In genomic region chr14:83170165-83170564, GRCh38 we compare ENCODE assay signal across 25 cellular contexts.
"Had no signal": no experiment of that assay in that cellular context is flagged by ENCODE, and none has a peak within 500 bp of the region (broad histone marks: within the 10 kb centered on the region; RNA-seq: fewer than 3 reads in every experiment).

No MANE protein-coding gene starts in this region.

- H3K36me3 ChIP-seq: brain microvascular endothelial cell, MG63 had no signal

- H3K27ac ChIP-seq: brain microvascular endothelial cell, VCaP had no signal

- DNase-seq: activated CD4-positive, alpha-beta memory T cell treated with anti-CD3 and anti-CD28 coated beads for 36 hours; activated CD4-positive, alpha-beta T cell treated with anti-CD3 and anti-CD28 coated beads, Interleukin-2, amount 10 ng/mL, durations not matched to agents 7 days and 5 days; activated CD4-positive, CD25-positive, alpha-beta regulatory T cell; activated CD8-positive, alpha-beta memory T cell treated with anti-CD3 and anti-CD28 coated beads for 24 hours; activated gamma-delta T cell; activated naive CD4-positive, alpha-beta T cell treated with anti-CD3 and anti-CD28 coated beads for 36 hours; activated T-cell treated with anti-CD3 and anti-CD28 coated beads, Interleukin-2, amount 50 U/mL, for 48 hours; brain microvascular endothelial cell; cerebellar nuclear complex; KG1; MG63; MV-4-11; NCI-H1092 treated with DMSO at 0.1 percent for 48 hours; NCI-H1417 treated with DMSO at 0.1 percent for 48 hours; NCI-H1694; NCI-H2029; NCI-H2107; NCI-H446; NCI-H524; SHP77 treated with DMSO at 0.1 percent for 48 hours; T-helper 9 cell had no signal

- H3K36me3 Mint-ChIP-seq: activated CD4-positive, alpha-beta memory T cell treated with anti-CD3 and anti-CD28 coated beads for 36 hours; activated naive CD8-positive, alpha-beta T cell had no signal

- H3K27me3 ChIP-seq: brain microvascular endothelial cell, MG63 had no signal

- H3K9me3 ChIP-seq: MG63 had no signal

- H3K4me3 Mint-ChIP-seq: activated CD4-positive, alpha-beta memory T cell treated with anti-CD3 and anti-CD28 coated beads for 36 hours; activated CD4-positive, alpha-beta T cell treated with anti-CD3 and anti-CD28 coated beads, Interleukin-2, amount 10 ng/mL, durations not matched to agents 7 days and 5 days; activated naive CD4-positive, alpha-beta T cell treated with anti-CD3 and anti-CD28 coated beads for 36 hours; activated naive CD8-positive, alpha-beta T cell; activated T-helper 17 cell treated with anti-CD3 and anti-CD28 coated beads, Interleukin-2, amount 50 U/mL, for 72 hours; T-helper 1 cell treated with Interleukin-12 subunit alpha and Interleukin-12 subunit beta and Interleukin-4 antibody, amounts not matched to agents 30 μg/mL and 1 μg/mL, for 36 hours had no signal

- H3K4me1 Mint-ChIP-seq: activated CD4-positive, alpha-beta T cell treated with anti-CD3 and anti-CD28 coated beads, Interleukin-2, amount 10 ng/mL, durations not matched to agents 7 days and 5 days; activated T-helper 17 cell treated with anti-CD3 and anti-CD28 coated beads, Interleukin-2, amount 50 U/mL, for 72 hours had no signal

- ATAC-seq: activated T-helper 17 cell treated with anti-CD3 and anti-CD28 coated beads, Interleukin-2, amount 50 U/mL, for 72 hours had no signal

- H3K27me3 Mint-ChIP-seq: activated CD4-positive, alpha-beta memory T cell treated with anti-CD3 and anti-CD28 coated beads for 36 hours; activated CD4-positive, alpha-beta T cell treated with anti-CD3 and anti-CD28 coated beads, Interleukin-2, amount 10 ng/mL, durations not matched to agents 7 days and 5 days; activated naive CD8-positive, alpha-beta T cell; activated T-helper 17 cell treated with anti-CD3 and anti-CD28 coated beads, Interleukin-2, amount 50 U/mL, for 72 hours had no signal

- H3K4me3 ChIP-seq: MG63 had no signal

- H3K27ac Mint-ChIP-seq: activated CD4-positive, alpha-beta memory T cell treated with anti-CD3 and anti-CD28 coated beads for 36 hours; activated CD4-positive, alpha-beta T cell treated with anti-CD3 and anti-CD28 coated beads, Interleukin-2, amount 10 ng/mL, durations not matched to agents 7 days and 5 days; activated naive CD4-positive, alpha-beta T cell treated with anti-CD3 and anti-CD28 coated beads for 36 hours; activated naive CD8-positive, alpha-beta T cell; activated T-helper 17 cell treated with anti-CD3 and anti-CD28 coated beads, Interleukin-2, amount 50 U/mL, for 72 hours; T-helper 1 cell treated with Interleukin-12 subunit alpha and Interleukin-12 subunit beta and Interleukin-4 antibody, amounts not matched to agents 30 μg/mL and 1 μg/mL, for 36 hours had no signal
